Comparison of ENCODE assay signal across 27 cellular contexts in the genomic region with DNA sequence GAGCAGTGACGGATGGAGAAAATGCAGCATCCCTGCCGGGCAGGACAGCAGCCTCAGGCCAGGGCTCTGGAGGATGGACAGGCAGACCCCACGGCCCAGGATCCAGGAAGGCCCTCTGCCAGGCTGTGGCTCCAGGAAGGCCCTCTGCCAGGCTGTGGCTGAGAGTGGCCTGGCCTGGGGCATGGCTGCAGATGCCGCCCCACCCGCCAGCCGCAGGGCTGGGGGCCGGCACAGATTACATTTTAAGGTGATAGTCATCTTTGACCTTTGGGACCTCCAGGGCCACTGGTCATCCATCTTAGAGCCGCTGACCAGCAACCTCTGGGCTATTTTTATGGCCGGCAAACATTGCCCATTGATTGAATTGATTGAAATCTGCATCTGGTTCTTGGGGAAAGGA.
"Had no signal": no experiment of that assay in that cellular context is flagged by ENCODE, and none has a peak within 500 bp of the region (broad histone marks: within the 10 kb centered on the region; RNA-seq: fewer than 3 reads in every experiment).

No MANE protein-coding gene starts in this region.

- H3K79me2 ChIP-seq: hepatocyte had no signal

- H3K4me1 Mint-ChIP-seq: mesothelial cell of epicardium, natural killer cell had no signal

- H3K27me3 ChIP-seq: hepatocyte, pancreas, right atrium auricular region, right lobe of liver, stomach, testis, thyroid gland, transverse colon, upper lobe of left lung, vagina had no signal

- H3K36me3 ChIP-seq: left ventricle myocardium inferior, pancreas, right atrium auricular region, right lobe of liver, stomach, thyroid gland, transverse colon, upper lobe of left lung, vagina had no signal

- H3K9me3 ChIP-seq: pancreas, psoas muscle, right lobe of liver, testis, thyroid gland, transverse colon, upper lobe of left lung, vagina had no signal

- H3K4me3 Mint-ChIP-seq: mesothelial cell of epicardium; naive B cell; natural killer cell; nephron progenitor cell; stimulated activated naive B cell treated with anti-CD40 and anti-IgM and Interleukin-4, amounts not matched to agents 10 μg/mL and 1 μg/mL and 100 μg/mL, for 72 hours had no signal

- ATAC-seq: natural killer cell; pancreas; psoas muscle; right lobe of liver; stimulated activated naive B cell treated with anti-CD40 and anti-IgM and Interleukin-4, amounts not matched to agents 10 μg/mL and 1 μg/mL and 100 μg/mL, for 72 hours; stimulated activated naive CD8-positive, alpha-beta T cell treated with anti-CD3 and anti-CD28 coated beads, Interleukin-15, Interleukin-2, amounts not matched to agents 100 U/mL and 50 U/mL, for 24 hours had no signal

- H3K4me3 ChIP-seq: hepatocyte, left ventricle myocardium inferior, lung, pancreas, psoas muscle, right atrium auricular region, right lobe of liver, smooth muscle cell, stomach, testis, thyroid gland, transverse colon, upper lobe of left lung, vagina had no signal

- H2AFZ ChIP-seq: hepatocyte had no signal

- H3K27ac Mint-ChIP-seq: mesothelial cell of epicardium; naive B cell; natural killer cell; nephron progenitor cell; stimulated activated naive B cell treated with anti-CD40 and anti-IgM and Interleukin-4, amounts not matched to agents 10 μg/mL and 1 μg/mL and 100 μg/mL, for 72 hours had no signal

- H3K4me2 ChIP-seq: hepatocyte, smooth muscle cell had no signal

- DNase-seq: left ventricle myocardium inferior; mesendoderm; naive B cell; natural killer cell; nephron progenitor cell; nucleus accumbens; pancreas; posterior cingulate gyrus; psoas muscle; right lobe of liver; stimulated activated CD4-positive, alpha-beta T cell treated with anti-CD3 and anti-CD28 coated beads, Interleukin-1b, Interleukin-23, amount 100 ng/mL, for 48 hours; stimulated activated CD4-positive, alpha-beta T cell treated with anti-CD3 and anti-CD28 coated beads, Interleukin-2, amount 100 ng/mL, for 48 hours; stimulated activated CD4-positive, alpha-beta T cell treated with anti-CD3 and anti-CD28 coated beads, Interleukin-4, amount 100 ng/mL, for 4 hours; stimulated activated CD8-positive, alpha-beta memory T cell treated with anti-CD3 and anti-CD28 coated beads, Interleukin-4, amount 100 ng/mL, for 48 hours; stimulated activated naive B cell treated with anti-CD40 and anti-IgM and Interleukin-4, amounts not matched to agents 10 μg/mL and 1 μg/mL and 100 μg/mL, for 72 hours; stimulated activated naive CD8-positive, alpha-beta T cell treated with anti-CD3 and anti-CD28 coated beads, Interleukin-15, Interleukin-2, amounts not matched to agents 100 U/mL and 50 U/mL, for 24 hours; stomach; testis; thyroid gland; transverse colon had no signal

- H3K27ac ChIP-seq: hepatocyte, left ventricle myocardium inferior, pancreas, psoas muscle, right atrium auricular region, right lobe of liver, stomach, testis, thyroid gland, transverse colon, upper lobe of left lung, vagina had no signal

- FAIRE-seq: pancreas had no signal

- H3K36me3 Mint-ChIP-seq: mesothelial cell of epicardium, naive B cell, natural killer cell had no signal

- H3K4me1 ChIP-seq: left ventricle myocardium inferior, pancreas, psoas muscle, right atrium auricular region, stomach, testis, thyroid gland, upper lobe of left lung, vagina had no signal
